ENCODE assay signal across 10 cellular contexts in genomic region chr9:72871685-72872084, GRCh38.
DNase-seq lines count a peak whose midpoint lies in the region; ATAC-seq and TF ChIP-seq lines count a peak whose summit lies in the region.
"Had no signal": no experiment of that assay in that cellular context is flagged by ENCODE, and none has a peak within 500 bp of the region (broad histone marks: within the 10 kb centered on the region; RNA-seq: fewer than 3 reads in every experiment).

No MANE protein-coding gene starts in this region.

- peaks cover 2% of the 10 kb centered on the region for H3K9me3 Mint-ChIP-seq in chondrocyte (ENCODE audit: low read depth)
- no peaks in the 10 kb centered on the region for H3K9me3 Mint-ChIP-seq in activated naive CD4-positive, alpha-beta T cell treated with anti-CD3 and anti-CD28 coated beads for 36 hours
- H3K9me3 Mint-ChIP-seq: activated naive CD4-positive, alpha-beta T cell treated with anti-CD3 and anti-CD28 coated beads, Interleukin-2, amount 50 U/mL, for 24 hours had no signal

- H3K36me3 Mint-ChIP-seq in chondrocyte (ENCODE audit: low read depth) = no peaks in the 10 kb centered on the region
- H3K36me3 Mint-ChIP-seq in activated naive CD4-positive, alpha-beta T cell treated with anti-CD3 and anti-CD28 coated beads for 36 hours (ENCODE audit: low read depth) = no peaks in the 10 kb centered on the region
- H3K36me3 Mint-ChIP-seq: activated naive CD4-positive, alpha-beta T cell treated with anti-CD3 and anti-CD28 coated beads, Interleukin-2, amount 50 U/mL, for 24 hours had no signal

- peak; percentile 17 for DNase-seq in CD1c-positive myeloid dendritic cell (ENCODE audit: extremely low spot score)
- peak; percentile 49 for DNase-seq in LoVo (ENCODE audit: low spot score)
- DNase-seq in chondrocyte (ENCODE audit: low spot score) = no peak
- peak; percentile 54 for DNase-seq in myocyte (ENCODE audit: low read depth)
- no peak for DNase-seq in activated naive CD4-positive, alpha-beta T cell treated with anti-CD3 and anti-CD28 coated beads for 36 hours
- DNase-seq in activated CD4-positive, alpha-beta T cell treated with anti-CD3 and anti-CD28 coated beads, Interleukin-2, amount 50 U/mL, for 48 hours = no peak
- DNase-seq: NCI-H187 had no signal

- no peak overlapping the region for H3K27ac Mint-ChIP-seq in chondrocyte (ENCODE audit: unreplicated experiment)
- no peak overlapping the region for H3K27ac Mint-ChIP-seq in activated naive CD4-positive, alpha-beta T cell treated with anti-CD3 and anti-CD28 coated beads for 36 hours
- H3K27ac Mint-ChIP-seq: activated naive CD4-positive, alpha-beta T cell treated with anti-CD3 and anti-CD28 coated beads, Interleukin-2, amount 50 U/mL, for 24 hours had no signal

- no peak for ATAC-seq in GM18511 (IDR thresholded peaks at IDR 0.05; ENCODE audit: unreplicated experiment)
- no peak for ATAC-seq in HG03442 (IDR thresholded peaks at IDR 0.05; ENCODE audit: unreplicated experiment)

- H3K27me3 Mint-ChIP-seq in chondrocyte (ENCODE audit: low read depth) = peaks cover 1% of the 10 kb centered on the region
- H3K27me3 Mint-ChIP-seq in activated naive CD4-positive, alpha-beta T cell treated with anti-CD3 and anti-CD28 coated beads for 36 hours (ENCODE audit: low read depth) = peaks cover 3% of the 10 kb centered on the region

- no peak overlapping the region for H3K4me3 Mint-ChIP-seq in chondrocyte (ENCODE audit: unreplicated experiment)
- H3K4me3 Mint-ChIP-seq in activated naive CD4-positive, alpha-beta T cell treated with anti-CD3 and anti-CD28 coated beads for 36 hours = no peak overlapping the region
- H3K4me3 Mint-ChIP-seq: activated naive CD4-positive, alpha-beta T cell treated with anti-CD3 and anti-CD28 coated beads, Interleukin-2, amount 50 U/mL, for 24 hours had no signal

- no peaks in the 10 kb centered on the region for H3K4me1 Mint-ChIP-seq in chondrocyte (ENCODE audit: low read depth)
- no peaks in the 10 kb centered on the region for H3K4me1 Mint-ChIP-seq in activated naive CD4-positive, alpha-beta T cell treated with anti-CD3 and anti-CD28 coated beads for 36 hours (ENCODE audit: low read depth)
- H3K4me1 Mint-ChIP-seq: activated naive CD4-positive, alpha-beta T cell treated with anti-CD3 and anti-CD28 coated beads, Interleukin-2, amount 50 U/mL, for 24 hours had no signal

- TF ChIP-seq CTCF in chondrocyte (IDR thresholded peaks at IDR 0.05) = peak; percentile 84

- CTCF ChIA-PET in activated naive CD4-positive, alpha-beta T cell treated with anti-CD3 and anti-CD28 coated beads for 36 hours (lab: Charles Lee) = interaction anchor here (0.6 to 1.4 kb wide), 5 partner anchors 14 to 572 kb away, joined by 3 to 5 read pairs (median 3); no protein-coding TSS in a partner anchor

- intact Hi-C loops in activated naive CD4-positive, alpha-beta T cell treated with anti-CD3 and anti-CD28 coated beads for 36 hours (cut with micrococcal nuclease) = loop anchor here (1.0 to 5.0 kb wide), 3 partner anchors 152 to 313 kb away; no protein-coding TSS in a partner anchor

Comparison
In these comparisons a context has a peak if more than half of its experiments do, and no peak if none do; other contexts are left out.
1. DNase-seq: peak in CD1c-positive myeloid dendritic cell (single experiment), LoVo (single experiment) and myocyte (single experiment); none in chondrocyte (single experiment), activated naive CD4-positive, alpha-beta T cell treated with anti-CD3 and anti-CD28 coated beads for 36 hours (single experiment) and activated CD4-positive, alpha-beta T cell treated with anti-CD3 and anti-CD28 coated beads, Interleukin-2, amount 50 U/mL, for 48 hours (0 of 2).